1 cellular context compared by ENCODE assay signal in the genomic region with DNA sequence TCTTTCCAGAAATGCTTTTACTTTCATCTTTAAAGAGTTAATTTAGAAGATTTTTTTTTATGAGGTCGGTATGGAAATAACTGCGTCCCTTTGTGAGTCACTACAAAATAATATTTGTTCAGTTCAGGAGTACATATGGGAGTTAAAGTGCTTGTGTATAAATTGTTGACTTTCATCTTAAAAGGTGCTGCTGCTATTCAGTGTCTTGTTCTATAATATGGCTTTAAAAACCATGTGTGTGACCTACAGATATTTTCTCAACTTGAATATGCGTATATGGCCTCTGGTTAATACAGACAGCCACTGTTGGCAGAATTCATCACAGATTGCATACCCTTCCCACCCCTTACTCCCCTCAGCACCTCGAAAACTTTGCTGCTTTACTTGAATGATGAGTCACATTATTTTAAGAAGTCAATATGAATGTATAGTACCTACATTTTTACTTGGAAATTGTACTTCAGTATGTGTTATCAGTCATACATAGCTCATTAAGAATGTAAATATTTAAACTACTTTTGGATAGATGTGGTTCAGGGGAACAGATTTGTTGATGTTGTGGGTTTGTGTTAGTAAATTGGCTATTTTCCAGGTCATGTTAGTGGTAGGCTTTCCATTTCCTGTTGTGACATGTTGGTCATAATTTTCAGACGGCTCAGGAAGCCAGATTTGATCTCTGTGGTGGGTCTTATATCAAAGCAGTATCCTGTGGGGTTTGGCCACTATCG.
TF ChIP-seq lines count a peak whose summit lies in the region.

No MANE protein-coding gene starts in this region.

TF ChIP-seq in SK-N-SH treated with all-trans-retinoic acid at 6 μM for 48 hours, 23 proteins besides CTCF, POLR2A, EP300 and RAD21 (continued from another document):
- TF ChIP-seq, protein P1, sequence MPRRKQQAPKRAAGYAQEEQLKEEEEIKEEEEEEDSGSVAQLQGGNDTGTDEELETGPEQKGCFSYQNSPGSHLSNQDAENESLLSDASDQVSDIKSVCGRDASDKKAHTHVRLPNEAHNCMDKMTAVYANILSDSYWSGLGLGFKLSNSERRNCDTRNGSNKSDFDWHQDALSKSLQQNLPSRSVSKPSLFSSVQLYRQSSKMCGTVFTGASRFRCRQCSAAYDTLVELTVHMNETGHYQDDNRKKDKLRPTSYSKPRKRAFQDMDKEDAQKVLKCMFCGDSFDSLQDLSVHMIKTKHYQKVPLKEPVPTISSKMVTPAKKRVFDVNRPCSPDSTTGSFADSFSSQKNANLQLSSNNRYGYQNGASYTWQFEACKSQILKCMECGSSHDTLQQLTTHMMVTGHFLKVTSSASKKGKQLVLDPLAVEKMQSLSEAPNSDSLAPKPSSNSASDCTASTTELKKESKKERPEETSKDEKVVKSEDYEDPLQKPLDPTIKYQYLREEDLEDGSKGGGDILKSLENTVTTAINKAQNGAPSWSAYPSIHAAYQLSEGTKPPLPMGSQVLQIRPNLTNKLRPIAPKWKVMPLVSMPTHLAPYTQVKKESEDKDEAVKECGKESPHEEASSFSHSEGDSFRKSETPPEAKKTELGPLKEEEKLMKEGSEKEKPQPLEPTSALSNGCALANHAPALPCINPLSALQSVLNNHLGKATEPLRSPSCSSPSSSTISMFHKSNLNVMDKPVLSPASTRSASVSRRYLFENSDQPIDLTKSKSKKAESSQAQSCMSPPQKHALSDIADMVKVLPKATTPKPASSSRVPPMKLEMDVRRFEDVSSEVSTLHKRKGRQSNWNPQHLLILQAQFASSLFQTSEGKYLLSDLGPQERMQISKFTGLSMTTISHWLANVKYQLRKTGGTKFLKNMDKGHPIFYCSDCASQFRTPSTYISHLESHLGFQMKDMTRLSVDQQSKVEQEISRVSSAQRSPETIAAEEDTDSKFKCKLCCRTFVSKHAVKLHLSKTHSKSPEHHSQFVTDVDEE (CRISPR knock-in tag; IDR thresholded peaks at IDR 0.05): no peak
- TF ChIP-seq RARB (CRISPR knock-in tag; IDR thresholded peaks at IDR 0.05) (no peak), ARNTL (CRISPR knock-in tag; IDR thresholded peaks at IDR 0.05; ENCODE audit: borderline replicate concordance, low read depth) (no peak), ZNF565 (CRISPR knock-in tag; conservative IDR thresholded peaks at IDR 0.05; ENCODE audit: low read depth) (no peak), ISL1 (CRISPR knock-in tag; IDR thresholded peaks at IDR 0.05) (no peak), ZNF70 (CRISPR knock-in tag; IDR thresholded peaks at IDR 0.05) (no peak), GLIS3 (CRISPR knock-in tag; IDR thresholded peaks at IDR 0.05) (no peak)
TF ChIP-seq in SK-N-SH treated with all-trans-retinoic acid at 6 μM for 48 hours: peak in this region for 0.
